ENCODE assay signal across 12 cellular contexts in the genomic region with DNA sequence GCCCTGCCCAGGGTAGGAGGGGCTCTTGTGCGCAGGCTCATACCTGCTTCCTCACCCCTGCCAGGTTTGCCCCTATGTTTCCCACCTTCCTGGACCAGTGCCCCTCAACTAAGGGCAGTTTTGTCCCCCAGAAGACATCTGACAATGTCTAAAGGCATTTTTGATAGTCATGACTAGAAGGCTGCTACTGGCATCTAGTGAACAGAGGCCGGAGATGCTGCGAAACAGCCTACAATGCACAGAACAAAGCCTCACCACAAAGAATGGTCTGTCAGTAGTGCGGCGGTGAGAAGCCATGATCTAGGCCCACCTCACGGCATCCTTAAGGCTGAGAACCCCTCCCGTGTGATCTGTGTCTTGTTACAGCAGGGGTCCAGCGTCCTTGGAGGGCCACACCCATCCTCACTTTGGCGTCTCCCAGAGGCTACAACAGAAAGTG.
DNase-seq lines count a peak whose midpoint lies in the region; ATAC-seq and TF ChIP-seq lines count a peak whose summit lies in the region.
"Had no signal": no experiment of that assay in that cellular context is flagged by ENCODE, and none has a peak within 500 bp of the region (broad histone marks: within the 10 kb centered on the region; RNA-seq: fewer than 3 reads in every experiment).

No MANE protein-coding gene starts in this region.

- no peak overlapping the region for H3K9ac ChIP-seq in SK-N-SH
- H3K9ac ChIP-seq: parathyroid adenoma had no signal

- no peak overlapping the region for H3K4me3 Mint-ChIP-seq in activated CD8-positive, alpha-beta memory T cell treated with anti-CD3 and anti-CD28 coated beads, Interleukin-2, amount 10 ng/mL, durations not matched to agents 7 days and 5 days

- no peaks in the 10 kb centered on the region for H3K9me3 Mint-ChIP-seq in activated CD8-positive, alpha-beta memory T cell treated with anti-CD3 and anti-CD28 coated beads, Interleukin-2, amount 10 ng/mL, durations not matched to agents 7 days and 5 days (ENCODE audit: low read depth)
- H3K9me3 Mint-ChIP-seq: activated T-helper 2 cell treated with anti-CD3 and anti-CD28 coated beads, Interferon-gamma antibody, Interleukin-2, Interleukin-4, amounts not matched to agents 10 μg/mL and 5 μg/mL and 100 μg/mL, durations not matched to agents 14 hours and 24 hours and 36 hours had no signal

- H3K27ac ChIP-seq in SK-N-SH (ENCODE audit: low read depth in 2 of 2, low read length in 1 of 2) (no peak overlapping the region), gastrocnemius medialis (no peak overlapping the region)
- H3K27ac ChIP-seq: parathyroid adenoma, SJSA1 had no signal

- H3K4me2 ChIP-seq in SK-N-SH, result no peak overlapping the region

- peak; percentile 44 for DNase-seq in activated CD8-positive, alpha-beta memory T cell treated with anti-CD3 and anti-CD28 coated beads, Interleukin-2, amount 10 ng/mL, durations not matched to agents 7 days and 5 days
- DNase-seq in activated CD8-positive, alpha-beta memory T cell treated with anti-CD3 and anti-CD28 coated beads, Interleukin-2, amount 50 U/mL, for 48 hours, result no peak
- no peak for DNase-seq in SK-N-SH
- peak; percentile 14 for DNase-seq in fibroblast of pulmonary artery (ENCODE audit: low read depth)
- peak; percentile 76 for DNase-seq in superior temporal gyrus (ENCODE audit: extremely low spot score)
- no peak for DNase-seq in gastrocnemius medialis

- TF ChIP-seq EP300 in SK-N-SH (IDR thresholded peaks at IDR 0.05; ENCODE audit: borderline replicate concordance in 1 of 2, low read depth in 1 of 2, low read length in 1 of 2), result no peak

- H3K36me3 Mint-ChIP-seq in activated CD8-positive, alpha-beta memory T cell treated with anti-CD3 and anti-CD28 coated beads, Interleukin-2, amount 10 ng/mL, durations not matched to agents 7 days and 5 days, result no peaks in the 10 kb centered on the region

- no peak overlapping the region for H3K4me3 ChIP-seq in SK-N-SH (ENCODE audit: low read depth in 2 of 2, low read length in 1 of 2)
- no peak overlapping the region for H3K4me3 ChIP-seq in fibroblast of pulmonary artery (replicated peaks; ENCODE audit: low read depth, low read length)
- H3K4me3 ChIP-seq in gastrocnemius medialis, result no peak overlapping the region
- H3K4me3 ChIP-seq: gastroesophageal sphincter, SJSA1 had no signal

- in situ Hi-C loops in gastrocnemius medialis (cut with MboI; ENCODE audit: low sequenced_read_pairs in 4 of 4), result loop anchor here (5.0 to 10.0 kb wide), 5 partner anchors 215 to 493 kb away; a partner anchor contains a TSS

- no peak overlapping the region for H2AFZ ChIP-seq in SK-N-SH (ENCODE audit: low read depth)

- 84% methylated on average over 4 of the region's 9 CpGs for WGBS in SK-N-SH (ENCODE audit: low lambda C conversion rate)

- intact Hi-C loops in gastrocnemius medialis (cut with DNase I; ENCODE audit: low total_unique reads), result loop anchor here (5.0 kb wide), 2 partner anchors 213 to 418 kb away; a partner anchor contains a TSS

- no peak for TF ChIP-seq POLR2A in gastrocnemius medialis (IDR thresholded peaks at IDR 0.05)

- H3K36me3 ChIP-seq in SK-N-SH (replicated peaks in 1 of 2; ENCODE audit: control insufficient read depth in 1 of 2, insufficient read depth in 2 of 2, low read length in 1 of 2), result no peaks in the 10 kb centered on the region
- no peaks in the 10 kb centered on the region for H3K36me3 ChIP-seq in gastrocnemius medialis
- H3K36me3 ChIP-seq: gastroesophageal sphincter, SJSA1 had no signal

- no peaks in the 10 kb centered on the region for H3K9me2 ChIP-seq in SK-N-SH

- peak; percentile 48 for ATAC-seq in activated CD8-positive, alpha-beta memory T cell treated with anti-CD3 and anti-CD28 coated beads, Interleukin-2, amount 10 ng/mL, durations not matched to agents 7 days and 5 days
- no peak for ATAC-seq in gastrocnemius medialis
- ATAC-seq in GM18868 (IDR thresholded peaks at IDR 0.05; ENCODE audit: unreplicated experiment), result no peak
- ATAC-seq in GM21447 (IDR thresholded peaks at IDR 0.05; ENCODE audit: unreplicated experiment), result no peak
- ATAC-seq: gastroesophageal sphincter had no signal

- peaks cover 20% of the 10 kb centered on the region for H3K4me1 Mint-ChIP-seq in activated CD8-positive, alpha-beta memory T cell treated with anti-CD3 and anti-CD28 coated beads, Interleukin-2, amount 10 ng/mL, durations not matched to agents 7 days and 5 days

- H3K27me3 Mint-ChIP-seq in activated CD8-positive, alpha-beta memory T cell treated with anti-CD3 and anti-CD28 coated beads, Interleukin-2, amount 10 ng/mL, durations not matched to agents 7 days and 5 days, result no peaks in the 10 kb centered on the region

- H3K9me3 ChIP-seq in SK-N-SH (no peaks in the 10 kb centered on the region), gastrocnemius medialis (no peaks in the 10 kb centered on the region)
- H3K9me3 ChIP-seq: gastroesophageal sphincter, SJSA1 had no signal

- H3K4me1 ChIP-seq in SK-N-SH (ENCODE audit: control insufficient read depth in 1 of 2, insufficient read depth in 2 of 2, low read depth in 1 of 2, low read length in 1 of 2), result peaks cover 0 to 10% of the 10 kb centered on the region in 2 experiments; a peak in 1 of 4 replicates
- peaks cover 15 to 16% of the 10 kb centered on the region in 2 donors for H3K4me1 ChIP-seq in gastrocnemius medialis

- CTCF ChIA-PET in activated CD8-positive, alpha-beta memory T cell treated with anti-CD3 and anti-CD28 coated beads, Interleukin-2, amount 10 ng/mL, durations not matched to agents 7 days and 5 days (lab: Charles Lee), result interaction anchor here (1.6 to 6.6 kb wide), 5 partner anchors 97 to 419 kb away, joined by 4 to 55 read pairs (median 6); no protein-coding TSS in a partner anchor
- CTCF ChIA-PET in SK-N-SH (lab: Yijun Ruan, JAX), result interaction anchor here (0.6 to 9.8 kb wide), 15 partner anchors 8 to 498 kb away, joined by 3 to 143 read pairs (median 6); no protein-coding TSS in a partner anchor

- no peaks in the 10 kb centered on the region for H3K27me3 ChIP-seq in SK-N-SH (ENCODE audit: insufficient read depth)
- no peaks in the 10 kb centered on the region for H3K27me3 ChIP-seq in gastrocnemius medialis
- H3K27me3 ChIP-seq: gastroesophageal sphincter, SJSA1 had no signal

- POLR2A ChIA-PET in SK-N-SH (lab: Yijun Ruan, JAX), result no interaction called here

- H3K27ac Mint-ChIP-seq in activated CD8-positive, alpha-beta memory T cell treated with anti-CD3 and anti-CD28 coated beads, Interleukin-2, amount 10 ng/mL, durations not matched to agents 7 days and 5 days, result no peak overlapping the region
- H3K27ac Mint-ChIP-seq: activated T-helper 2 cell treated with anti-CD3 and anti-CD28 coated beads, Interferon-gamma antibody, Interleukin-2, Interleukin-4, amounts not matched to agents 10 μg/mL and 5 μg/mL and 100 μg/mL, durations not matched to agents 14 hours and 24 hours and 36 hours had no signal

- H3F3A ChIP-seq in SK-N-SH (replicated peaks; ENCODE audit: insufficient read depth), result no peaks in the 10 kb centered on the region

- TF ChIP-seq RAD21 in SK-N-SH (IDR thresholded peaks at IDR 0.05; ENCODE audit: low read length), result peak; percentile 73

- no peaks in the 10 kb centered on the region for H4K20me1 ChIP-seq in SK-N-SH (ENCODE audit: insufficient read depth)

- no peak; the same call in 1 of the 2 replicates for TF ChIP-seq CTCF in SK-N-SH (IDR thresholded peaks at IDR 0.05)
- peak; percentile 12 for TF ChIP-seq CTCF in fibroblast of pulmonary artery (IDR thresholded peaks at IDR 0.05; ENCODE audit: low read length, missing control alignments)
- no peak for TF ChIP-seq CTCF in gastrocnemius medialis (IDR thresholded peaks at IDR 0.05 in 4 of 5, conservative IDR thresholded peaks at IDR 0.05 in 1 of 5)

- H3K79me2 ChIP-seq in SK-N-SH (ENCODE audit: insufficient read depth), result no peaks in the 10 kb centered on the region
- H3K79me2 ChIP-seq: parathyroid adenoma had no signal

TF ChIP-seq in SK-N-SH, 30 proteins besides CTCF, POLR2A, EP300 and RAD21:
- TF ChIP-seq SMC3 (IDR thresholded peaks at IDR 0.05; ENCODE audit: low read depth, low read length) (peak; percentile 48), TCF12 (IDR thresholded peaks at IDR 0.05) (no peak)

Comparison
In these comparisons a context has a peak if more than half of its experiments do, and no peak if none do; other contexts are left out.
1. DNase-seq: peak in activated CD8-positive, alpha-beta memory T cell treated with anti-CD3 and anti-CD28 coated beads, Interleukin-2, amount 10 ng/mL, durations not matched to agents 7 days and 5 days (single experiment), fibroblast of pulmonary artery (single experiment) and superior temporal gyrus (single experiment); none in activated CD8-positive, alpha-beta memory T cell treated with anti-CD3 and anti-CD28 coated beads, Interleukin-2, amount 50 U/mL, for 48 hours (single experiment), SK-N-SH (single experiment) and gastrocnemius medialis (0 of 2).